1 cellular context compared by ENCODE assay signal in the genomic region with DNA sequence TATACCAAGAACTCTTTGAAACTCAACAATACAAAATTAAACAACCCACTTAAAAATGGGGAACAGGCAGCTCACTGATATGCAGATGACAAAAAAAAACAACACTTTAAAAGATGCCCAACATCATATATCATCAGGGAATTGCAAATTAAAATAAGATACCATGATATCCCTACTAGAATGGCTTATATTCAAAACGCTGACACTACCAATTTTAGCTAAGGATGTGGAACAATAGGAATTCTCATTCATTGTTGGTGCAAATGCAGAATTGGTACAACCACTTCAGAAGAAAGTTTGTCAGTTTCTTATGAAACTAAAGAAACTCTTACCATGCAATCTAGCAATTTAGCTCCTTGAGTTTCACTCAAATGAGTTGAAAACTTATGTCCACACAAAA.
TF ChIP-seq lines count a peak whose summit lies in the region.

No MANE protein-coding gene starts in this region.

TF ChIP-seq in HepG2, 621 proteins besides CTCF, POLR2A, EP300 and RAD21 (continued from another document):
- TF ChIP-seq MAFK (conservative IDR thresholded peaks at IDR 0.05 in 1 of 2, IDR thresholded peaks at IDR 0.05 in 1 of 2; ENCODE audit: low read length in 2 of 2) = peak in 1 of 2 experiments; percentile 52; a peak in 2 of 4 replicates
